In the genomic region with DNA sequence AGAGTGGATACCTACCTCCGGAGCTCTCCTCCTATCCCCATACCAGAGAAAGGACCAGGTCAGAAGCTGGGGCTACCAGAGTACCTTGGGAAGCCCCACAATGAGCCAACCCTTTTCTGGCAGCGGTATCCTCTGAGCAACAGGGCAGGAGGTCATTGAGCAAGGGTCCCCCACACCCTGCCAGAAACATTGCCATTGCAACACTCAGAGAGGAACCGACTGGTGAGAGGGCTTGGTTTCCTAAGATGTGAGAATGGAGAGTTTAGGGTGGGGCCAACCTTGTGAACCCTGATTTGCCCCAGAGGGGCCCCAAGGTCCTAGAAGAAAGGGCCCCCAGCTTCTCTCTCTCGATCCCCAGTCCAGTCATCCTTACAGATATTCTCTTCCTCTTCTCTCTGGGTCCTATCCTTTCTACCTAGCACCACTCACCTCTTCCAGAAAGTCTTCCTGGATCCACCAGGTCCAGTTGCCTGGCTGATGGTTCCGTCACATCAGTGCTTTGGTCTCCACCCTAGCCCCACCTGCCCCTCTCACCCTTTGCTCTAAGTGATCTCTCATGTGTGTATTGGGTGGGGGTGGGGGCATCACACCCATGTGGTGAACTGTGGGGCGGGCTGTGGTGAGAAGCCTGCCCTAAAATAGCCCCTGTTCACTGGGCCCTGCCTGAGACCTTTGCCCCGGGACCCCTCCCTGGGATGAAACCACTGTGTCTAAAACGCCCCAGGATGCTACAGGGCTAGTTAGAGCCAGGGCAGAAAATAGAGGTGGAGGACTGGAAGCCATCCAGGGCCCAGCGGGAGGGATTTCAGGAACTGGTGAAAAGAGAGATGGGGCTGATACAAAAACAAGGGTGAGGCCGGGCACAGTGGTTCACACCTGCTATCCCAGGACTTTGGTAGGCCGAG, we compare ENCODE assay signal across 1 cellular context.
TF ChIP-seq lines count a peak whose summit lies in the region.

No MANE protein-coding gene starts in this region.

TF ChIP-seq in H1, 55 proteins besides CTCF, POLR2A, EP300 and RAD21:
- TF ChIP-seq RFX5 (IDR thresholded peaks at IDR 0.05; ENCODE audit: borderline replicate concordance, low read depth, low read length) (no peak), JUN (IDR thresholded peaks at IDR 0.05; ENCODE audit: low read depth, low read length) (no peak), TAF7 (optimal IDR thresholded peaks at IDR 0.05; ENCODE audit: borderline replicate concordance, low read depth, low read length) (no peak), CREB1 (IDR thresholded peaks at IDR 0.05) (no peak)
